Comparison of ENCODE assay signal across 8 cellular contexts in the genomic region with DNA sequence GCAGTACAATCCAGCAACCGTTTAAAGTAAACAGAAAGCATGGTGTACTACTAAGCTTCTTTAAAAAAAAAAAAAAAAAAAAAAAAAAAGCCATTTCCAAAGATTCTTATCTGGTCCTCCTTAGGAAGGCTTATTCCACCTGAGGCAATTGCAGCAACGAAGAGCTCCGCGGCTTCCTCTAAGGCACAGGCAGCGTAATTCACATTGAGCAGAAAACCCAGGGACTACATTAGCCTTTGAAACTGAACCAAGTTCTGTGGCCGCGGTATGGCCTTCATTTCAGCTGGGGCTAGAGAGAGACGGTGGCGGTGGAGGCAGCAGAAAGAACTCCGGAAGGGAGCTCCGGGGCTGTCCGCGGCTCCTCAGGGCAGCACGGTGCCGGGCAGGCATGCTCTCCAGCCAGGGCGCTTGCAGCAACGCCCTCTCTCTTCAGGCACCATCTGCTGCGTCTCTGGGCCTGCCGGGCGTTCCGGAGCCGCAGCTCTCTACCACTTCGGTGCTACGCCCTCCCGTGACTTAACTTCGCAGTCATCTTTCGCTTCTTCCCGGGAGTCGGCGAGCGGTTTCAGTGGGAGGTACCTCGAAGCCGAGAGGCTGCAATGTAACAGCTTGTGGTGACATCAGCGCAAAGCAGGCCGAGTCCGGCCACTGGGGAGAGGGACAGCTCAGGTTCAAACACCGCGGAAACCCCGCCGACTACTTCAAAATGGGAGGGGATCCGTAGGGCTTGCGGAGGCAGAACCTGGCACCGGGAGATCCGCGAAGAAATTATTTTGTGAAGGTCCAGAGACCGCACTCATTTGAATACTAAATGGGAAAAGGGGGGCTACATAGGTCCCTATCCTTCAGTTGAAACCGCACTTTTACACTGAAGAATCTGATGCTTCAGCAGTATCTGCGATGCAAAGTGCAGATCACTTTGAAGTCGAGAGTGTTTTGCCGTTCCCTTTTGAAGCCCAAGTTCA.
DNase-seq lines count a peak whose midpoint lies in the region; ATAC-seq, FAIRE-seq and TF ChIP-seq lines count a peak whose summit lies in the region.

No MANE protein-coding gene starts in this region.

- peak overlapping the region; percentile 90 for H3K4me2 ChIP-seq in K562 (ENCODE audit: insufficient read depth, low read length)

- BruUV-seq in K562 (replicated peaks; lab: Mats Ljungman, UMichigan) = TSS peak; percentile 60

- peak; percentile 96 for ATAC-seq in GM18498 (IDR thresholded peaks at IDR 0.05; ENCODE audit: unreplicated experiment)
- ATAC-seq in HG02852 (IDR thresholded peaks at IDR 0.05; ENCODE audit: unreplicated experiment) = peak; percentile 93
- ATAC-seq in K562 = peak; percentile 95

- TF ChIP-seq POLR2A in K562 (conservative IDR thresholded peaks at IDR 0.05) = peak; percentile 89

- in situ Hi-C loops in K562 (cut with MboI) = no loop called here

- peaks cover 6 to 25% of the 10 kb centered on the region in 2 experiments; a peak in 4 of 5 replicates for H3K4me1 ChIP-seq in K562 (replicated peaks in 1 of 2; ENCODE audit: control insufficient read depth in 2 of 2, insufficient read depth in 2 of 2, low read length in 2 of 2)

- H2AFZ ChIP-seq in K562 (ENCODE audit: low read depth, low read length) = peak overlapping the region; percentile 92

- no peaks in the 10 kb centered on the region for H3K36me3 ChIP-seq in K562 (ENCODE audit: control insufficient read depth, insufficient read depth, low read length)

- H4K20me1 ChIP-seq in K562 (replicated peaks; ENCODE audit: control insufficient read depth, insufficient read depth, low read length) = no peaks in the 10 kb centered on the region

- no peaks in the 10 kb centered on the region for H3K9me1 ChIP-seq in K562 (ENCODE audit: control insufficient read depth, insufficient read depth, low read length)

- peak; percentile 99 for FAIRE-seq in K562 (lab: Jason Lieb, UNC)

- H3K27ac ChIP-seq in K562 (ENCODE audit: extremely low read depth, low read depth, low read length) = peak overlapping the region; percentile 96

- no peak overlapping the region for H3K27ac Mint-ChIP-seq in T-helper 2 cell treated with Interferon-gamma antibody and Interleukin-4, amounts not matched to agents 5 μg/mL and 100 μg/mL, for 36 hours

- no peak for TF ChIP-seq EP300 in K562 (IDR thresholded peaks at IDR 0.05; ENCODE audit: low read length)

- no peak overlapping the region for H3K4me3 Mint-ChIP-seq in T-helper 2 cell treated with Interferon-gamma antibody and Interleukin-4, amounts not matched to agents 5 μg/mL and 100 μg/mL, for 36 hours

- no peaks in the 10 kb centered on the region for H3K36me3 Mint-ChIP-seq in T-helper 2 cell treated with Interferon-gamma antibody and Interleukin-4, amounts not matched to agents 5 μg/mL and 100 μg/mL, for 36 hours (ENCODE audit: low read depth)

- CTCF ChIA-PET in K562 (lab: Yijun Ruan, JAX; ENCODE audit: low intra/inter-chr PET ratio) = no interaction called here

- peak overlapping the region; percentile 52 for H3K4me3 ChIP-seq in K562

- peak; percentile 31 to 56 (median 45); a peak in 4 of 6 replicates for TF ChIP-seq CTCF in K562 (IDR thresholded peaks at IDR 0.05 in 2 of 3, conservative IDR thresholded peaks at IDR 0.05 in 1 of 3; ENCODE audit: insufficient read depth in 2 of 3, low read depth in 1 of 3, low read length in 3 of 3)

- H3K27me3 Mint-ChIP-seq in T-helper 2 cell treated with Interferon-gamma antibody and Interleukin-4, amounts not matched to agents 5 μg/mL and 100 μg/mL, for 36 hours (ENCODE audit: low read depth) = peaks cover 2% of the 10 kb centered on the region

- H3K4me1 Mint-ChIP-seq in T-helper 2 cell treated with Interferon-gamma antibody and Interleukin-4, amounts not matched to agents 5 μg/mL and 100 μg/mL, for 36 hours (ENCODE audit: low read depth) = no peaks in the 10 kb centered on the region

- intact Hi-C loops in K562 (cut with micrococcal nuclease) = loop anchor here (5.0 kb wide), 1 partner anchor 50 kb away; no protein-coding TSS in a partner anchor

- H3K9me3 Mint-ChIP-seq in T-helper 2 cell treated with Interferon-gamma antibody and Interleukin-4, amounts not matched to agents 5 μg/mL and 100 μg/mL, for 36 hours = no peaks in the 10 kb centered on the region

- POLR2A ChIA-PET in K562 (lab: Yijun Ruan, JAX) = interaction anchor here (0.6 to 2.2 kb wide), 17 partner anchors 9 to 1117 kb away, joined by 3 to 16 read pairs (median 4); no protein-coding TSS in a partner anchor

- H3K27me3 ChIP-seq in K562 (ENCODE audit: control insufficient read depth in 2 of 2, insufficient read depth in 2 of 2, low read length in 2 of 2) = no peaks in the 10 kb centered on the region

- H3K79me2 ChIP-seq in K562 (ENCODE audit: control insufficient read depth, insufficient read depth, low read length) = peaks cover 11% of the 10 kb centered on the region; the same call in 1 of the 3 replicates

- DNase-seq in NCI-H1436 (lab: John Stamatoyannopoulos, UW) (peak; percentile 82), K562 (ENCODE audit: extremely low read depth in 1 of 4, low spot score in 3 of 4) (peak; percentile 67 to 96 (median 77)), iPS DF 19.7 (ENCODE audit: low read depth, low spot score) (peak; percentile 87), retina (peak; percentile 93), NCI-H1694 treated with DMSO at 0.1 percent for 48 hours (lab: John Stamatoyannopoulos, UW) (no peak)
- peak; percentile 84 for DNase-seq in T-helper 2 cell treated with Interferon-gamma antibody and Interleukin-4, amounts not matched to agents 5 μg/mL and 100 μg/mL, for 36 hours (ENCODE audit: low spot score)

- TF ChIP-seq RAD21 in K562 (CRISPR knock-in tag; conservative IDR thresholded peaks at IDR 0.05 in 1 of 2, IDR thresholded peaks at IDR 0.05 in 1 of 2) = peak in 1 of 2 experiments; percentile 55; a peak in 2 of 4 replicates

- WGBS in K562 (ENCODE audit: insufficient coverage, low coverage, missing lambda C conversion rate) = under 1% methylated on average over 50 of the region's 50 CpGs

- H3K9ac ChIP-seq in K562 (ENCODE audit: insufficient read depth in 1 of 2, low read depth in 2 of 2, low read length in 2 of 2) = peak overlapping the region; percentile 77 to 95

- no peaks in the 10 kb centered on the region for H3K9me3 ChIP-seq in K562 (replicated peaks; ENCODE audit: control insufficient read depth, insufficient read depth, low read depth, low read length)

TF ChIP-seq in K562, 482 proteins besides CTCF, POLR2A, EP300 and RAD21 (continues in another document):
- TF ChIP-seq MCM5 (IDR thresholded peaks at IDR 0.05; ENCODE audit: low read depth) (no peak), CCNT2 (IDR thresholded peaks at IDR 0.05; ENCODE audit: borderline replicate concordance, extremely low read depth, insufficient read length, low read depth, low read length) (peak; percentile 45), NR3C1 (CRISPR knock-in tag; IDR thresholded peaks at IDR 0.05) (0 out of 2 replicates have a peak, but pooled peaks have one; percentile 39), MTA2 (IDR thresholded peaks at IDR 0.05; ENCODE audit: low read depth) (no peak), CXXC5 (CRISPR knock-in tag; IDR thresholded peaks at IDR 0.05) (peak; percentile 85), RB1 (IDR thresholded peaks at IDR 0.05; ENCODE audit: low read depth) (no peak), ZNF561 (CRISPR knock-in tag; conservative IDR thresholded peaks at IDR 0.05) (no peak), CREB1 (IDR thresholded peaks at IDR 0.05) (peak; percentile 50; the same call in 1 of the 2 replicates), CREB1 (CRISPR knock-in tag; IDR thresholded peaks at IDR 0.05) (peak; percentile 71; the same call in 1 of the 2 replicates), EZH2 (IDR thresholded peaks at IDR 0.05; ENCODE audit: borderline replicate concordance, low read depth, low read length) (no peak), GATAD2A (IDR thresholded peaks at IDR 0.05) (no peak), MCM2 (IDR thresholded peaks at IDR 0.05; ENCODE audit: low read depth) (no peak), ZNF780A (CRISPR knock-in tag; IDR thresholded peaks at IDR 0.05) (no peak), PCBP1 (IDR thresholded peaks at IDR 0.05; ENCODE audit: low read depth, low read length, poor library complexity, severe bottlenecking) (no peak), MXI1 (IDR thresholded peaks at IDR 0.05; ENCODE audit: low read depth, low read length) (no peak), FOXK1 (CRISPR knock-in tag; IDR thresholded peaks at IDR 0.05; ENCODE audit: borderline replicate concordance) (no peak)
- TF ChIP-seq, protein P1, sequence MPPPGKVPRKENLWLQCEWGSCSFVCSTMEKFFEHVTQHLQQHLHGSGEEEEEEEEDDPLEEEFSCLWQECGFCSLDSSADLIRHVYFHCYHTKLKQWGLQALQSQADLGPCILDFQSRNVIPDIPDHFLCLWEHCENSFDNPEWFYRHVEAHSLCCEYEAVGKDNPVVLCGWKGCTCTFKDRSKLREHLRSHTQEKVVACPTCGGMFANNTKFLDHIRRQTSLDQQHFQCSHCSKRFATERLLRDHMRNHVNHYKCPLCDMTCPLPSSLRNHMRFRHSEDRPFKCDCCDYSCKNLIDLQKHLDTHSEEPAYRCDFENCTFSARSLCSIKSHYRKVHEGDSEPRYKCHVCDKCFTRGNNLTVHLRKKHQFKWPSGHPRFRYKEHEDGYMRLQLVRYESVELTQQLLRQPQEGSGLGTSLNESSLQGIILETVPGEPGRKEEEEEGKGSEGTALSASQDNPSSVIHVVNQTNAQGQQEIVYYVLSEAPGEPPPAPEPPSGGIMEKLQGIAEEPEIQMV (tag; conservative IDR thresholded peaks at IDR 0.05; ENCODE audit: low read depth) = no peak
- TF ChIP-seq, protein P2, sequence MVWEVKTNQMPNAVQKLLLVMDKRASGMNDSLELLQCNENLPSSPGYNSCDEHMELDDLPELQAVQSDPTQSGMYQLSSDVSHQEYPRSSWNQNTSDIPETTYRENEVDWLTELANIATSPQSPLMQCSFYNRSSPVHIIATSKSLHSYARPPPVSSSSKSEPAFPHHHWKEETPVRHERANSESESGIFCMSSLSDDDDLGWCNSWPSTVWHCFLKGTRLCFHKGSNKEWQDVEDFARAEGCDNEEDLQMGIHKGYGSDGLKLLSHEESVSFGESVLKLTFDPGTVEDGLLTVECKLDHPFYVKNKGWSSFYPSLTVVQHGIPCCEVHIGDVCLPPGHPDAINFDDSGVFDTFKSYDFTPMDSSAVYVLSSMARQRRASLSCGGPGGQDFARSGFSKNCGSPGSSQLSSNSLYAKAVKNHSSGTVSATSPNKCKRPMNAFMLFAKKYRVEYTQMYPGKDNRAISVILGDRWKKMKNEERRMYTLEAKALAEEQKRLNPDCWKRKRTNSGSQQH (CRISPR knock-in tag; IDR thresholded peaks at IDR 0.05) = no peak
- TF ChIP-seq, protein P3, sequence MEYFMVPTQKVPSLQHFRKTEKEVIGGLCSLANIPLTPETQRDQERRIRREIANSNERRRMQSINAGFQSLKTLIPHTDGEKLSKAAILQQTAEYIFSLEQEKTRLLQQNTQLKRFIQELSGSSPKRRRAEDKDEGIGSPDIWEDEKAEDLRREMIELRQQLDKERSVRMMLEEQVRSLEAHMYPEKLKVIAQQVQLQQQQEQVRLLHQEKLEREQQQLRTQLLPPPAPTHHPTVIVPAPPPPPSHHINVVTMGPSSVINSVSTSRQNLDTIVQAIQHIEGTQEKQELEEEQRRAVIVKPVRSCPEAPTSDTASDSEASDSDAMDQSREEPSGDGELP (CRISPR knock-in tag; IDR thresholded peaks at IDR 0.05; ENCODE audit: borderline replicate concordance) = peak; percentile 89
